Comparison of ENCODE assay signal across 8 cellular contexts in the genomic region with DNA sequence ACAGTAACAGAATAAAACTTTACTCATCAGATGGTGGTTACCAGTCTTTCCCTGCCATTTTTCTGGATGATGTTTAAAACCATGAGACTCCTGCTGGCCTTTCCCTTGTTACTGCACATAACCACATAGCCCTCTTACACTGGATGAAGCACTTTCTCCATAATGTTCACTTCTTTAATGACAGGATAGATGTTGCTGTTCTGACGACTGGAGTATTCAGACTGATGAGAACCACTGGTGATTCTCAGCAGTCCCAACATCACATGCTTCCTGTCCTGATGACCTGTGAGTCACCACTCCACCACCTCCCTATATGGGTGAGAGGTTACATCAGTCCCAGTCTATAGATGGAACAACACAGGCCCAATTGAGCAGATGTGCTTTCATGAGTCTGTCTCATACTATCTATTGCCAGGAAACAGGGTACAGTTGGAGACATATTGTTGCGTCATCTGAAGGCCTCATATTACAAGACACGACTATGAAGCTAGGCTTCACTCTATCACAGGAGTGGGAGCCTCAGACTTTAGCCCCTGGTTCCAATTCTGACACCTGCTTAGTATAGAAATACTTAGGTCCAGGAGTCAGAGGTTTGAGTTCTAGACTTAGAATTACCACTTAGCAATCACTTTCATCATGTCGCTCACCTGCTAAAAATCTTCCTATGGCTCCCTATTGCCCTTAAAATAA.
DNase-seq lines count a peak whose midpoint lies in the region; ATAC-seq and TF ChIP-seq lines count a peak whose summit lies in the region.

No MANE protein-coding gene starts in this region.

- H3K27me3 ChIP-seq in heart right ventricle = no peaks in the 10 kb centered on the region

- intact Hi-C loops in heart right ventricle (cut with DNase I) = loop anchor here in 1 of 10 donors (10.0 kb wide), 1 partner anchor 127 kb away; no protein-coding TSS in a partner anchor

- no peak overlapping the region for H3K4me3 Mint-ChIP-seq in activated T-cell treated with anti-CD3 and anti-CD28 coated beads, Interleukin-2, amount 50 U/mL, for 4 hours
- peak overlapping the region; percentile 17 for H3K4me3 Mint-ChIP-seq in stimulated activated effector memory CD8-positive, alpha-beta T cell treated with anti-CD3 and anti-CD28 coated beads, Interleukin-12 subunit alpha, Interleukin-12 subunit beta, amount 100 ng/mL, for 72 hours
- no peak overlapping the region for H3K4me3 Mint-ChIP-seq in immature natural killer cell

- peaks cover 15% of the 10 kb centered on the region for H3K4me1 Mint-ChIP-seq in activated T-cell treated with anti-CD3 and anti-CD28 coated beads, Interleukin-2, amount 50 U/mL, for 4 hours (ENCODE audit: low read depth)
- peaks cover 12% of the 10 kb centered on the region for H3K4me1 Mint-ChIP-seq in stimulated activated effector memory CD8-positive, alpha-beta T cell treated with anti-CD3 and anti-CD28 coated beads, Interleukin-12 subunit alpha, Interleukin-12 subunit beta, amount 100 ng/mL, for 72 hours
- H3K4me1 Mint-ChIP-seq in immature natural killer cell = peaks cover 8 to 10% of the 10 kb centered on the region in 2 donors

- H3K9me3 ChIP-seq in heart right ventricle = no peaks in the 10 kb centered on the region

- no peaks in the 10 kb centered on the region for H3K36me3 ChIP-seq in heart right ventricle

- peak in 5 of 9 donors; percentile 16 to 44 (median 37) for TF ChIP-seq CTCF in heart right ventricle (IDR thresholded peaks at IDR 0.05)

- H3K27ac ChIP-seq in heart right ventricle = peak overlapping the region in 5 of 10 donors; percentile 7 to 81 (median 21)

- ATAC-seq in activated CD4-positive, CD25-positive, alpha-beta regulatory T cell treated with anti-CD3 and anti-CD28 coated beads, Interleukin-2, amount 50 U/mL, for 24 hours = peak; percentile 92 to 96
- ATAC-seq in activated T-cell treated with anti-CD3 and anti-CD28 coated beads, Interleukin-2, amount 50 U/mL, for 4 hours = peak; percentile 85 to 89
- ATAC-seq in heart right ventricle = peak; percentile 61 to 98 (median 90)
- peak; percentile 99 for ATAC-seq in stimulated activated effector memory CD8-positive, alpha-beta T cell treated with anti-CD3 and anti-CD28 coated beads, Interleukin-12 subunit alpha, Interleukin-12 subunit beta, amount 100 ng/mL, for 72 hours

- peaks cover 0 to 24% (median 12%) of the 10 kb centered on the region in 9 donors for H3K4me1 ChIP-seq in heart right ventricle

- WGBS in heart right ventricle, 2 donors = 45 to 66% methylated on average over 4 of the region's 4 CpGs

- H3K9me3 Mint-ChIP-seq in activated T-cell treated with anti-CD3 and anti-CD28 coated beads, Interleukin-2, amount 50 U/mL, for 4 hours = no peaks in the 10 kb centered on the region
- H3K9me3 Mint-ChIP-seq in stimulated activated effector memory CD8-positive, alpha-beta T cell treated with anti-CD3 and anti-CD28 coated beads, Interleukin-12 subunit alpha, Interleukin-12 subunit beta, amount 100 ng/mL, for 72 hours = no peaks in the 10 kb centered on the region
- no peaks in the 10 kb centered on the region for H3K9me3 Mint-ChIP-seq in immature natural killer cell

- peak overlapping the region; percentile 88 for H3K27ac Mint-ChIP-seq in stimulated activated effector memory CD8-positive, alpha-beta T cell treated with anti-CD3 and anti-CD28 coated beads, Interleukin-12 subunit alpha, Interleukin-12 subunit beta, amount 100 ng/mL, for 72 hours
- peak overlapping the region in 1 of 6 donors; percentile 54 for H3K27ac Mint-ChIP-seq in immature natural killer cell

- H3K27me3 Mint-ChIP-seq in activated T-cell treated with anti-CD3 and anti-CD28 coated beads, Interleukin-2, amount 50 U/mL, for 4 hours (ENCODE audit: low read depth) = no peaks in the 10 kb centered on the region
- peaks cover 1 to 3% (median 2%) of the 10 kb centered on the region in 3 donors for H3K27me3 Mint-ChIP-seq in immature natural killer cell (ENCODE audit: low read depth in 3 of 3)

- no peak overlapping the region for H3K4me3 ChIP-seq in heart right ventricle

- DNase-seq in activated CD4-positive, CD25-positive, alpha-beta regulatory T cell treated with anti-CD3 and anti-CD28 coated beads, Interleukin-2, amount 50 U/mL, for 72 hours = no peak
- DNase-seq in GOT3 (lab: John Stamatoyannopoulos, UW) (peak; percentile 12), LoVo (ENCODE audit: low spot score) (peak; percentile 41), heart right ventricle (peak in 1 of 2 donors; percentile 14), immature natural killer cell (no peak)
- no peak for DNase-seq in activated T-cell treated with anti-CD3 and anti-CD28 coated beads, Interleukin-2, amount 50 U/mL, for 4 hours
- no peak for DNase-seq in stimulated activated effector memory CD8-positive, alpha-beta T cell treated with anti-CD3 and anti-CD28 coated beads, Interleukin-12 subunit alpha, Interleukin-12 subunit beta, amount 100 ng/mL, for 72 hours (ENCODE audit: low spot score in 2 of 2)

- H3K36me3 Mint-ChIP-seq in activated T-cell treated with anti-CD3 and anti-CD28 coated beads, Interleukin-2, amount 50 U/mL, for 4 hours (ENCODE audit: insufficient read depth) = no peaks in the 10 kb centered on the region
- H3K36me3 Mint-ChIP-seq in stimulated activated effector memory CD8-positive, alpha-beta T cell treated with anti-CD3 and anti-CD28 coated beads, Interleukin-12 subunit alpha, Interleukin-12 subunit beta, amount 100 ng/mL, for 72 hours = no peaks in the 10 kb centered on the region
- no peaks in the 10 kb centered on the region for H3K36me3 Mint-ChIP-seq in immature natural killer cell

Comparison
In these comparisons a context has a peak if more than half of its experiments do, and no peak if none do; other contexts are left out.
1. DNase-seq: peak in GOT3 (single experiment) and LoVo (single experiment); none in activated CD4-positive, CD25-positive, alpha-beta regulatory T cell treated with anti-CD3 and anti-CD28 coated beads, Interleukin-2, amount 50 U/mL, for 72 hours (single experiment), activated T-cell treated with anti-CD3 and anti-CD28 coated beads, Interleukin-2, amount 50 U/mL, for 4 hours (single experiment), stimulated activated effector memory CD8-positive, alpha-beta T cell treated with anti-CD3 and anti-CD28 coated beads, Interleukin-12 subunit alpha, Interleukin-12 subunit beta, amount 100 ng/mL, for 72 hours (0 of 2) and immature natural killer cell (0 of 3).
2. Peak in every context shown above with its lines, with median percentiles within 50 percentile points of each other: ATAC-seq.